ENCODE assay signal across 8 cellular contexts in genomic region chr11:17352925-17353227, GRCh38. TPM values are rescaled to one million over a fixed set of nuclear protein-coding genes. Genes with fewer than 3 reads are reported as not detected.
DNase-seq lines count a peak whose midpoint lies in the region; TF ChIP-seq lines count a peak whose summit lies in the region.

No MANE protein-coding gene starts in this region.

- 0 to 1% methylated on average over 16 of the region's 16 CpGs for WGBS in lower leg skin, 2 donors
- 0 to 1% (median 1%) methylated on average over 16 of the region's 16 CpGs for WGBS in stomach, 5 donors

- H3K27me3 ChIP-seq in WERI-Rb-1 (ENCODE audit: insufficient read depth, low read depth, severe bottlenecking) (peaks cover 10% of the 10 kb centered on the region), stomach (no peaks in the 10 kb centered on the region)

- TF ChIP-seq POLR2A in lower leg skin (IDR thresholded peaks at IDR 0.05) = no peak
- TF ChIP-seq POLR2A in stomach (IDR thresholded peaks at IDR 0.05) = no peak

- H3K36me3 ChIP-seq in WERI-Rb-1 = peaks cover 5% of the 10 kb centered on the region; the same call in 1 of the 2 replicates
- H3K36me3 ChIP-seq in stomach = peaks cover 0 to 4% (median 0%) of the 10 kb centered on the region in 4 donors

- no peaks in the 10 kb centered on the region for H3K9me3 ChIP-seq in WERI-Rb-1 (ENCODE audit: severe bottlenecking)
- H3K9me3 ChIP-seq in stomach = no peaks in the 10 kb centered on the region

- intact Hi-C loops in lower leg skin (cut with DNase I; ENCODE audit: low total_unique reads) = loop anchor here (5.0 kb wide), 1 partner anchor 116 kb away; no protein-coding TSS in a partner anchor
- intact Hi-C loops in stomach (cut with DNase I; ENCODE audit: low total_unique reads) = no loop called here

- TF ChIP-seq CTCF in WERI-Rb-1 (IDR thresholded peaks at IDR 0.05; ENCODE audit: low read depth, low read length) (0 out of 2 replicates have a peak, but pooled peaks have one; percentile 7), coronary artery (IDR thresholded peaks at IDR 0.05) (no peak), lower leg skin (IDR thresholded peaks at IDR 0.05) (no peak), stomach (IDR thresholded peaks at IDR 0.05) (no peak)

- peak overlapping the region; percentile 67 for H3K4me3 ChIP-seq in WERI-Rb-1 (ENCODE audit: low read depth, low read length)
- H3K4me3 ChIP-seq in coronary artery = peak overlapping the region; percentile 84
- H3K4me3 ChIP-seq in lower leg skin (ENCODE audit: low read depth, poor library complexity, severe bottlenecking) = peak overlapping the region; percentile 46
- peak overlapping the region; percentile 61 to 72 (median 68) for H3K4me3 ChIP-seq in stomach

- peak; percentile 16 for DNase-seq in activated T-cell treated with anti-CD3 and anti-CD28 coated beads for 24 hours (ENCODE audit: low read depth)
- no peak for DNase-seq in activated T-cell treated with anti-CD3 and anti-CD28 coated beads for 4 hours
- peak; percentile 76 for DNase-seq in KBM-7
- peak; percentile 51 for DNase-seq in WERI-Rb-1
- peak; percentile 75 for DNase-seq in coronary artery (ENCODE audit: low spot score)
- DNase-seq in lower leg skin (ENCODE audit: low spot score in 2 of 2) = peak; percentile 23 to 85
- DNase-seq in stomach = peak; percentile 54
- DNase-seq in OCI-M1 (lab: John Stamatoyannopoulos, UW) = no peak

- in situ Hi-C loops in KBM-7 (cut with MboI; ENCODE audit: low pct_unique_long_range_greater_than_20kb, low sequenced_read_pairs) = no loop called here

- peaks cover 12 to 32% (median 28%) of the 10 kb centered on the region in 4 donors for H3K4me1 ChIP-seq in stomach

- TF ChIP-seq EP300 in stomach (IDR thresholded peaks at IDR 0.05) = no peak

- no peak overlapping the region for H3K27ac ChIP-seq in WERI-Rb-1
- H3K27ac ChIP-seq in coronary artery = peak overlapping the region; percentile 84 to 92
- H3K27ac ChIP-seq in stomach = peak overlapping the region; percentile 7 to 91 (median 86)

RNA-seq across cellular contexts. Expression of gene NCR3LG1, which starts 1.3 kb away (rescaled TPM):
- 1 to 10 TPM; 4.6 to 6.5 (median 5.3) TPM for total RNA-seq in lower leg skin
- 10 to 100 TPM in 1 of 5 donors, 1 to 10 TPM in 3, under 1 TPM in 1; under 0.01 to 13.6 (median 4.2) TPM for total RNA-seq in stomach
- polyA plus RNA-seq in stomach = under 1 TPM in 2 of 3 donors, not detected in 1; 0.25 to 0.37 TPM

RNA-seq across cellular contexts. Expression of gene KCNJ11, which starts 35.6 kb away (rescaled TPM):
- total RNA-seq in lower leg skin = 10 to 100 TPM in 1 of 4 donors, 1 to 10 TPM in 3; 2.0 to 20.5 (median 4.7) TPM
- 10 to 100 TPM in 1 of 5 donors, 1 to 10 TPM in 3, not detected in 1; 1.5 to 22.9 (median 4.7) TPM for total RNA-seq in stomach
- polyA plus RNA-seq in stomach = 10 to 100 TPM in 1 of 3 donors, 1 to 10 TPM in 2; 7.2 to 14.2 (median 7.7) TPM

Comparison
In these comparisons a context has a peak if more than half of its experiments do, and no peak if none do; other contexts are left out.
1. DNase-seq: peak in activated T-cell treated with anti-CD3 and anti-CD28 coated beads for 24 hours (single experiment), KBM-7 (single experiment), WERI-Rb-1 (single experiment), coronary artery (single experiment), lower leg skin (2 of 2) and stomach (single experiment); none in activated T-cell treated with anti-CD3 and anti-CD28 coated beads for 4 hours (single experiment) and OCI-M1 (single experiment).
2. Peak in every context shown above with its lines, with median percentiles within 50 percentile points of each other: H3K4me3 ChIP-seq.